ENCODE assay signal across 23 cellular contexts in the genomic region with DNA sequence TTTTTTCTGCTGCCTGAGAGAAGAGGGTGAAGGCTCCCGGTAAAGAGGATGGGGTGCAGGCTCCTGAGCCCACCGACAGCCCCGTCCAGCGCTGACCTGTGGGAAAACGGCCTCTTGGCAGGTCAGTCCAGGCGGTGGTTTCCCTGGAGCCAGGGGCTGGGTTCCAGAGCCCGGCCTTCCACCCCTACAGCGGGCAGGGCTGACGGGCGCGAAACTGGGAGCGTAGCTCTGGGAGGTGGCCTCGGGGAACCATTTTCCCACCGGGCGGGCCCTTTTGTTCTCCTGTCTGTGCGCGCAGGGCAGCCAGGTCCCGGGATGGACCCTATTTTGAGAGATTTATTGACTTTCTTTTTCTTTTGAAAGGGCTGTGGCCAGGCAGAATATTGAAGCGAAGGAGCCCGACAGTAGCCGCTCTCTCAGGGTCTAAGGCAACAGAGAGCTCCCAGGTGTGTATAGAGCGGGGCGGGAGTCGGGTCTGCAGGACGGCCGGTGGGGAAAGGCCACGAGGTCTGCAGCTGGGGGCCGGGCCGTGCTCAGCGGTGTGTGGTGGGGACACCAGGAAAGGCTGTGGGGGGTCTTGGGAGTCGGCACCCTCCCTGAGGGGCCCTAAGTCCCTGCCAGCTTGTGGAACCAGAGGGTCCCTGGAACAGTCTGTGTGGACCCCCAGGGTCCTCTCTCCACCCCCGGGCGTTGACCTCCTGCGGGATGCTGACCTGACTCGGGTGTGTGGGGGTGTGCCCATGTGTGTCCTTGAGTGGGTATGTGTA.
"Had no signal": no experiment of that assay in that cellular context is flagged by ENCODE, and none has a peak within 500 bp of the region (broad histone marks: within the 10 kb centered on the region; RNA-seq: fewer than 3 reads in every experiment).

No MANE protein-coding gene starts in this region.

- ATAC-seq: activated CD8-positive, alpha-beta T cell treated with anti-CD3 and anti-CD28 coated beads for 36 hours; upper lobe of right lung had no signal

- H3K36me3 Mint-ChIP-seq: activated naive CD8-positive, alpha-beta T cell treated with anti-CD3 and anti-CD28 coated beads, Interleukin-2, amount 10 ng/mL, durations not matched to agents 7 days and 5 days had no signal

- H3K36me3 ChIP-seq: breast epithelium, gastroesophageal sphincter, heart left ventricle, left ventricle myocardium inferior, ovary, right lobe of liver, spleen, upper lobe of right lung had no signal

- H3K4me3 Mint-ChIP-seq: activated CD4-positive, alpha-beta T cell treated with anti-CD3 and anti-CD28 coated beads, Interleukin-2, amount 10 ng/mL, durations not matched to agents 24 days and 14 days; activated CD8-positive, alpha-beta T cell treated with anti-CD3 and anti-CD28 coated beads for 36 hours; activated naive CD8-positive, alpha-beta T cell treated with anti-CD3 and anti-CD28 coated beads, Interleukin-2, amount 10 ng/mL, durations not matched to agents 7 days and 5 days; neural crest cell; stimulated activated naive CD8-positive, alpha-beta T cell treated with anti-CD3 and anti-CD28 coated beads, Interleukin-15, Interleukin-2, amounts not matched to agents 100 ng/mL and 50 ng/mL, for 24 hours had no signal

- H3K4me1 Mint-ChIP-seq: activated CD4-positive, alpha-beta T cell treated with anti-CD3 and anti-CD28 coated beads, Interleukin-2, amount 10 ng/mL, durations not matched to agents 24 days and 14 days; activated naive CD8-positive, alpha-beta T cell treated with anti-CD3 and anti-CD28 coated beads, Interleukin-2, amount 10 ng/mL, durations not matched to agents 7 days and 5 days had no signal

- H3K4me3 ChIP-seq: gastroesophageal sphincter, ovary, psoas muscle, right lobe of liver, spleen, upper lobe of right lung had no signal

- DNase-seq: activated CD4-positive, alpha-beta T cell treated with anti-CD3 and anti-CD28 coated beads, Interleukin-2, amount 10 ng/mL, durations not matched to agents 24 days and 14 days; activated CD4-positive, CD25-positive, alpha-beta regulatory T cell; activated CD8-positive, alpha-beta T cell treated with anti-CD3 and anti-CD28 coated beads for 36 hours; activated naive CD4-positive, alpha-beta T cell treated with Interleukin-2 at 50 U/mL for 16 hours; activated naive CD8-positive, alpha-beta T cell treated with anti-CD3 and anti-CD28 coated beads, Interleukin-2, amount 10 ng/mL, durations not matched to agents 7 days and 5 days; activated T-cell treated with anti-CD3 and anti-CD28 coated beads, Interleukin-2, amount 50 U/mL, for 1 hour; anterior cingulate cortex; left ventricle myocardium inferior; mammary epithelial cell; ovary; psoas muscle; right lobe of liver; spleen; stimulated activated CD8-positive, alpha-beta memory T cell treated with anti-CD3 and anti-CD28 coated beads, Interleukin-4, amount 100 ng/mL, for 48 hours; T-helper 1 cell; T-helper 9 cell; upper lobe of right lung had no signal

- H3K4me1 ChIP-seq: right lobe of liver had no signal

- H3K27ac Mint-ChIP-seq: activated CD4-positive, alpha-beta T cell treated with anti-CD3 and anti-CD28 coated beads, Interleukin-2, amount 10 ng/mL, durations not matched to agents 24 days and 14 days; activated CD8-positive, alpha-beta T cell treated with anti-CD3 and anti-CD28 coated beads for 36 hours; activated naive CD8-positive, alpha-beta T cell treated with anti-CD3 and anti-CD28 coated beads, Interleukin-2, amount 10 ng/mL, durations not matched to agents 7 days and 5 days; activated T-helper 2 cell treated with anti-CD3 and anti-CD28 coated beads, Interferon-gamma antibody, Interleukin-2, Interleukin-4, amounts not matched to agents 10 μg/mL and 5 μg/mL and 100 μg/mL, durations not matched to agents 14 hours and 24 hours and 36 hours; stimulated activated naive CD8-positive, alpha-beta T cell treated with anti-CD3 and anti-CD28 coated beads, Interleukin-15, Interleukin-2, amounts not matched to agents 100 ng/mL and 50 ng/mL, for 24 hours had no signal

- H3K27me3 ChIP-seq: breast epithelium, heart left ventricle, ovary, right lobe of liver, upper lobe of right lung had no signal

- H3K9me3 Mint-ChIP-seq: activated CD4-positive, alpha-beta T cell treated with anti-CD3 and anti-CD28 coated beads, Interleukin-2, amount 10 ng/mL, durations not matched to agents 24 days and 14 days; activated CD8-positive, alpha-beta T cell treated with anti-CD3 and anti-CD28 coated beads for 36 hours; activated naive CD8-positive, alpha-beta T cell treated with anti-CD3 and anti-CD28 coated beads, Interleukin-2, amount 10 ng/mL, durations not matched to agents 7 days and 5 days; activated T-helper 2 cell treated with anti-CD3 and anti-CD28 coated beads, Interferon-gamma antibody, Interleukin-2, Interleukin-4, amounts not matched to agents 10 μg/mL and 5 μg/mL and 100 μg/mL, durations not matched to agents 14 hours and 24 hours and 36 hours; neural crest cell; stimulated activated naive CD8-positive, alpha-beta T cell treated with anti-CD3 and anti-CD28 coated beads, Interleukin-15, Interleukin-2, amounts not matched to agents 100 ng/mL and 50 ng/mL, for 24 hours had no signal

- H3K9me3 ChIP-seq: breast epithelium, gastroesophageal sphincter, heart left ventricle, left ventricle myocardium inferior, ovary, psoas muscle, right lobe of liver, spleen, upper lobe of right lung had no signal

- H3K27ac ChIP-seq: ovary, psoas muscle had no signal
